In the genomic region with DNA sequence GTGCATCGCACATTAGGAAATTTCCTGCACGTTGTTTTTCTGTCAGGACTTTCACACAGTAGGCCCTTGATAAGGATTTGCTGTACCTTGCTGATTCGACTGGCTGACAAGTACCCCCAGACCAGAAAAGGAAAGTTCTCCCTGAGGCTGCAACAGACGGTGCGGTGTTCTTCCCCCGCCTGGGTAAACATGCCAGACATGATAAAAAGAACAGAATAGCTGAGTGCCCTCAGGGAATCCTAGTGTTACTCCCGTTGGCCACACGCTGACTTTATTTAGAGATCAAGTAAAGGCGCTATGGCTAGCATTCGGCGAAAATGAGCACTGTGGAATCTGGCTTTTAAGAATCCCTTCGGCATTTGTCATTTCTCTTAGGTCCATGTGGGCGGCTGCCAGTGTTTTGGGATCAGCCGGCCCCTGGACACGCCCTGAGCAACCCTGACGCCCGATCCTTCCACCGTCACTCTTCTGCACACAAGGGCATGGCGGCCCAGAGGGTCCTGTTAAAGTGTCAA, we compare ENCODE assay signal across 2 cellular contexts.
TF ChIP-seq lines count a peak whose summit lies in the region.

No MANE protein-coding gene starts in this region.

TF ChIP-seq in GM23338, 12 proteins besides CTCF, POLR2A, EP300 and RAD21 (continued from another document):
- TF ChIP-seq NANOG (IDR thresholded peaks at IDR 0.05; ENCODE audit: borderline replicate concordance) (no peak), EZH2 (IDR thresholded peaks at IDR 0.05; ENCODE audit: low read depth, unreplicated experiment) (no peak), REST (IDR thresholded peaks at IDR 0.05; ENCODE audit: unreplicated experiment) (no peak), JUNB (IDR thresholded peaks at IDR 0.05; ENCODE audit: unreplicated experiment) (no peak), ZNF114 (CRISPR knock-in tag; IDR thresholded peaks at IDR 0.05) (no peak), ZNF331 (CRISPR knock-in tag; IDR thresholded peaks at IDR 0.05; ENCODE audit: low read depth) (no peak), CREB1 (CRISPR knock-in tag; IDR thresholded peaks at IDR 0.05; ENCODE audit: low read depth) (no peak)
TF ChIP-seq in GM23338: peak in this region for 0.

TF ChIP-seq in H1, 55 proteins besides CTCF, POLR2A, EP300 and RAD21 (continued from another document):
- TF ChIP-seq BCL11A (IDR thresholded peaks at IDR 0.05; ENCODE audit: low read depth in 2 of 2, low read length in 2 of 2): no peak
- TF ChIP-seq CBX8 (IDR thresholded peaks at IDR 0.05; ENCODE audit: borderline replicate concordance, low read depth, low read length): no peak
- no peak for TF ChIP-seq JUN (IDR thresholded peaks at IDR 0.05; ENCODE audit: low read depth, low read length)
- no peak for TF ChIP-seq EZH2 (IDR thresholded peaks at IDR 0.05; ENCODE audit: low read depth, low read length, severe bottlenecking)
- no peak for TF ChIP-seq TAF7 (optimal IDR thresholded peaks at IDR 0.05; ENCODE audit: borderline replicate concordance, low read depth, low read length)
TF ChIP-seq in H1: peak in this region for 0.
